Comparison of ENCODE assay signal across 12 cellular contexts in the genomic region with DNA sequence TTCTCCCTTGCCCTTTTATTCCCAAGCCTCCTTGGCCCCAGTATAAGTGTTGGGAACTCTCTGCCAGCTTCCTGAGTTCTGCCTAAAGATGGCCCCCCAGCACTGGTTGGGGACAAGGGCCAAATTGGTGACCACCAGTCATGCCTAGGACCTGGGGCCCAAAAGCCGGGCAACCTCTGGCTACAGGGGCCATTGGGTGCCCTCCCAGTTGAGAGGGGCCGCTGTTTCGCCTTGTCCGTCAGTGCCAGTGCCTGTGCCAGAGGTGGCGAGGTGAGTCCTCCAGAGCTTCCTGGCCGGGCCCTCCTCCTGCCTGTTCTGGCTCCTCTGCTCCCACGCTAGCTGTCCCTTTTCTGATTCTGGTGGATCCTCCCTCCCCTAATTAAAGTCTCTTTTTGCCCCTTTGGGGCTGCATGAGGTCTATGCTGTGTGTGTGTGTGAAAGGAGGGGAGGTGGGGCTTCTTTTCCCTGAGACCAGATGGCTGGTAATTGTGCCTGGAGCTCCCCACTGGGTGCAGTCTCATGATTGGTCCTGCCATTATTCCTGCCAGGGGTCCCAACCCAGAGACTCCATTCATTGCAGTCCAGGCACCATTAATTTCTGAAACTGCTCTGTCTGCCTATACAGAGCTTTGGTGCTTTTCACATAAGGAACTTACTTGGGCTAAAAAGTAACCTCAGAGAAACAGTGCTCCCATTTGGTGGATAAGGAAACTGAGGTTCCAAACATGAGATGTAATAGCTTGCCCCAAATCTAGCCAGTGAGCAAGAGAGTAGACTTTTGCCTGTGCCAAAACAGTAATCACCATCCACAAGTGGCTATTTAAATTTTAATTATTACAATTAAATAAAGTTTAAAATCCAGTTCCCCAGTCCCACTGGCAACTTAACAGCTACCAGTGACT. TPM values are rescaled to one million over a fixed set of nuclear protein-coding genes. Genes with fewer than 3 reads are reported as not detected.
A peak's percentile ranks its signal among the peaks of the same experiment; 100 is the strongest.
DNase-seq lines count a peak whose midpoint lies in the region; ATAC-seq and TF ChIP-seq lines count a peak whose summit lies in the region.
"Had no signal": no experiment of that assay in that cellular context is flagged by ENCODE, and none has a peak within 500 bp of the region (broad histone marks: within the 10 kb centered on the region; RNA-seq: fewer than 3 reads in every experiment).

No MANE protein-coding gene starts in this region.

- H3K36me3 ChIP-seq in GM23338 (ENCODE audit: insufficient read depth): peaks cover 29% of the 10 kb centered on the region

- H3K4me3 Mint-ChIP-seq in GM23338 (no peak overlapping the region), nephron progenitor cell (no peak overlapping the region)
- H3K4me3 Mint-ChIP-seq in activated CD8-positive, alpha-beta T cell treated with anti-CD3 and anti-CD28 coated beads for 36 hours: no peak overlapping the region

- TF ChIP-seq CTCF in GM23338 (conservative IDR thresholded peaks at IDR 0.05; ENCODE audit: low read depth in 2 of 2): no peak
- no peak for TF ChIP-seq CTCF in activated CD8-positive, alpha-beta T cell treated with anti-CD3 and anti-CD28 coated beads for 36 hours (IDR thresholded peaks at IDR 0.05)
- TF ChIP-seq CTCF in nephron progenitor cell (IDR thresholded peaks at IDR 0.05): no peak

- intact Hi-C loops in activated CD8-positive, alpha-beta T cell treated with anti-CD3 and anti-CD28 coated beads for 36 hours (cut with micrococcal nuclease): no loop called here

- 0 out of 2 replicates have a peak overlapping the region, but pooled peaks have one; percentile 43 for H3K27ac Mint-ChIP-seq in GM23338
- peak overlapping the region; percentile 72 for H3K27ac Mint-ChIP-seq in activated CD8-positive, alpha-beta T cell treated with anti-CD3 and anti-CD28 coated beads for 36 hours
- peak overlapping the region; percentile 31 for H3K27ac Mint-ChIP-seq in nephron progenitor cell

- H3K36me3 Mint-ChIP-seq in GM23338 (ENCODE audit: low read depth): peaks cover 51% of the 10 kb centered on the region
- H3K36me3 Mint-ChIP-seq in activated CD8-positive, alpha-beta T cell treated with anti-CD3 and anti-CD28 coated beads for 36 hours (ENCODE audit: low read depth): peaks cover 64% of the 10 kb centered on the region
- peaks cover 28% of the 10 kb centered on the region for H3K36me3 Mint-ChIP-seq in nephron progenitor cell (ENCODE audit: low read depth)

- POLR2A ChIA-PET in activated CD8-positive, alpha-beta T cell treated with anti-CD3 and anti-CD28 coated beads for 36 hours (lab: Charles Lee): interaction anchor here (0.7 to 2.7 kb wide), 7 partner anchors 8 to 125 kb away, joined by 3 to 15 read pairs (median 4); a partner anchor contains a TSS

- CTCF ChIA-PET in activated CD8-positive, alpha-beta T cell treated with anti-CD3 and anti-CD28 coated beads for 36 hours (lab: Charles Lee): interaction anchor here (0.8 to 3.2 kb wide), 6 partner anchors 11 to 79 kb away, joined by 3 to 12 read pairs (median 5); a partner anchor contains a TSS

- H3K79me2 ChIP-seq in GM23338 (replicated peaks; ENCODE audit: insufficient read depth): no peaks in the 10 kb centered on the region

- H3K4me1 Mint-ChIP-seq in GM23338: peaks cover 22% of the 10 kb centered on the region
- peaks cover 45% of the 10 kb centered on the region for H3K4me1 Mint-ChIP-seq in activated CD8-positive, alpha-beta T cell treated with anti-CD3 and anti-CD28 coated beads for 36 hours (ENCODE audit: low read depth)
- H3K4me1 Mint-ChIP-seq in nephron progenitor cell: peaks cover 31% of the 10 kb centered on the region

- peaks cover 23% of the 10 kb centered on the region for H4K20me1 ChIP-seq in GM23338 (replicated peaks; ENCODE audit: insufficient read depth)

- no peak overlapping the region for H3K27ac ChIP-seq in GM23338 (ENCODE audit: low read depth)
- H3K27ac ChIP-seq: left ventricle myocardium inferior, tibial artery had no signal

- H3K4me3 ChIP-seq in GM23338: no peak overlapping the region
- H3K4me3 ChIP-seq: left ventricle myocardium inferior, tibial artery had no signal

- H3K27me3 Mint-ChIP-seq in GM23338 (ENCODE audit: insufficient read depth, low read depth, poor library complexity): peaks cover 16% of the 10 kb centered on the region
- H3K27me3 Mint-ChIP-seq in activated CD8-positive, alpha-beta T cell treated with anti-CD3 and anti-CD28 coated beads for 36 hours: no peaks in the 10 kb centered on the region
- peaks cover 4% of the 10 kb centered on the region for H3K27me3 Mint-ChIP-seq in nephron progenitor cell (ENCODE audit: low read depth, poor library complexity)

- H3K9me3 Mint-ChIP-seq in GM23338: no peaks in the 10 kb centered on the region; the same call in 2 of the 3 replicates
- no peaks in the 10 kb centered on the region for H3K9me3 Mint-ChIP-seq in activated CD8-positive, alpha-beta T cell treated with anti-CD3 and anti-CD28 coated beads for 36 hours
- H3K9me3 Mint-ChIP-seq in nephron progenitor cell: no peaks in the 10 kb centered on the region
- H3K9me3 Mint-ChIP-seq: activated T-cell treated with anti-CD3 and anti-CD28 coated beads, Interleukin-2, amount 50 U/mL, for 4 hours; neural crest cell had no signal

- ATAC-seq in GM23338 (no peak), GM21825 (IDR thresholded peaks at IDR 0.05; ENCODE audit: unreplicated experiment) (no peak)
- no peak for ATAC-seq in activated CD8-positive, alpha-beta T cell treated with anti-CD3 and anti-CD28 coated beads for 36 hours
- ATAC-seq: activated T-cell treated with anti-CD3 and anti-CD28 coated beads, Interleukin-2, amount 50 U/mL, for 4 hours had no signal

- DNase-seq in GM23338 (ENCODE audit: low spot score): no peak
- DNase-seq in activated CD8-positive, alpha-beta T cell treated with anti-CD3 and anti-CD28 coated beads for 36 hours: no peak
- DNase-seq in nephron progenitor cell: no peak
- DNase-seq in GM19240 (ENCODE audit: insufficient read length, low spot score): no peak
- DNase-seq: activated T-cell treated with anti-CD3 and anti-CD28 coated beads, Interleukin-2, amount 50 U/mL, for 4 hours; head of caudate nucleus; left ventricle myocardium inferior; NCI-H187 treated with DMSO at 0.1 percent for 48 hours; small intestine; tibial artery had no signal

- no peak overlapping the region for H2AFZ ChIP-seq in GM23338

- no peak overlapping the region for H3K4me2 ChIP-seq in GM23338

- peaks cover 26% of the 10 kb centered on the region for H3F3A ChIP-seq in GM23338 (replicated peaks; ENCODE audit: low read depth)

- H3K27me3 ChIP-seq in GM23338 (ENCODE audit: insufficient read depth): peaks cover 15% of the 10 kb centered on the region
- H3K27me3 ChIP-seq: tibial artery had no signal

- no peaks in the 10 kb centered on the region for H3K9me2 ChIP-seq in GM23338 (ENCODE audit: insufficient read depth)

- H3K4me1 ChIP-seq in GM23338 (ENCODE audit: insufficient read depth): peaks cover 7% of the 10 kb centered on the region; the same call in 1 of the 2 replicates

TF ChIP-seq in GM23338, 12 proteins besides CTCF, POLR2A, EP300 and RAD21 (continues in another document):
- TF ChIP-seq EZH2phosphoT487 (IDR thresholded peaks at IDR 0.05; ENCODE audit: unreplicated experiment): no peak

RNA-seq across cellular contexts. Expression of a gene that starts 3.1 kb away (rescaled TPM):
- 4.5 and 5.3 TPM in 2 replicates for total RNA-seq in GM23338 (2014; rRNA removed; shearing (Covaris generic))
- polyA plus RNA-seq in GM23338 (2016; fragmentation: Nextera tagmentation; extraction: Ambion mirVana): 3.7 and 4.9 TPM in 2 replicates
- 10 to 100 TPM; 52.4 to 61.1 TPM for total RNA-seq in activated CD8-positive, alpha-beta T cell treated with anti-CD3 and anti-CD28 coated beads for 36 hours

RNA-seq across cellular contexts. Expression of a gene that starts 14.1 kb away (rescaled TPM):
- total RNA-seq in GM23338 (2014; rRNA removed; shearing (Covaris generic)): 171 and 176 TPM in 2 replicates
- polyA plus RNA-seq in GM23338 (2016; fragmentation: Nextera tagmentation; extraction: Ambion mirVana): 71.9 and 73.0 TPM in 2 replicates
- 100 to 1,000 TPM; 205 to 208 TPM for total RNA-seq in activated CD8-positive, alpha-beta T cell treated with anti-CD3 and anti-CD28 coated beads for 36 hours

RNA-seq across cellular contexts. Expression of a gene that starts 14.7 kb away (rescaled TPM):
- total RNA-seq in GM23338 (2014; rRNA removed; shearing (Covaris generic)): 54.4 and 61.7 TPM in 2 replicates
- polyA plus RNA-seq in GM23338 (2016; fragmentation: Nextera tagmentation; extraction: Ambion mirVana): 29.1 and 31.5 TPM in 2 replicates
- 10 to 100 TPM; 57.5 to 58.3 TPM for total RNA-seq in activated CD8-positive, alpha-beta T cell treated with anti-CD3 and anti-CD28 coated beads for 36 hours

RNA-seq across cellular contexts. Expression of a gene that starts 36.9 kb away (rescaled TPM):
- 73.4 and 82.8 TPM in 2 replicates for total RNA-seq in GM23338 (2014; rRNA removed; shearing (Covaris generic))
- 59.6 and 64.3 TPM in 2 replicates for polyA plus RNA-seq in GM23338 (2016; fragmentation: Nextera tagmentation; extraction: Ambion mirVana)
- total RNA-seq in activated CD8-positive, alpha-beta T cell treated with anti-CD3 and anti-CD28 coated beads for 36 hours: 10 to 100 TPM; 78.8 to 83.5 TPM

RNA-seq across cellular contexts. Expression of a gene that starts 37.2 kb away (rescaled TPM):
- 3.1 and 4.4 TPM in 2 replicates for total RNA-seq in GM23338 (2014; rRNA removed; shearing (Covaris generic))
- 4.4 and 4.9 TPM in 2 replicates for polyA plus RNA-seq in GM23338 (2016; fragmentation: Nextera tagmentation; extraction: Ambion mirVana)
- 10 to 100 TPM; 41.7 to 45.7 TPM for total RNA-seq in activated CD8-positive, alpha-beta T cell treated with anti-CD3 and anti-CD28 coated beads for 36 hours
